In the genomic region with DNA sequence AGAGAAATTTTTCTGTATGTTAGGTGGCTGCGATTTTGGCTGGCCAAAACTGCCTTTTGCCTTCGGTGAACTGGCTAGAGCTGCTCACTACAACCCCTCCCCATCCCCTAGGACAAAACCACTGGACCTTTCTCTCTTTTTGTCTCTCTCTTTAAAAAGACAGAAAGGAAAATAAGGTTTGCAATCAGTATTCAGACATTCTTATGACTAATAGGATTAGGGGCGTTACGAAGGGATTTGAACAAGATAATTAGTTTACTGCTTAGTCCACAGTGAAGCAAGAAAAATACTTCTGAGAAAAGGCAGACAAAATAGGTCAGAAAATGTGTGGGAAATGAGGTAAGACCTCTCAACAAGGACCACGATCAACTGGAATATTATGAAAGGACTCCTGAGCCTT, we compare ENCODE assay signal across 15 cellular contexts.
DNase-seq lines count a peak whose midpoint lies in the region; ATAC-seq and TF ChIP-seq lines count a peak whose summit lies in the region.
"Had no signal": no experiment of that assay in that cellular context is flagged by ENCODE, and none has a peak within 500 bp of the region (broad histone marks: within the 10 kb centered on the region; RNA-seq: fewer than 3 reads in every experiment).

No MANE protein-coding gene starts in this region.

- no peaks in the 10 kb centered on the region for H3K9me3 Mint-ChIP-seq in CD4-positive, alpha-beta T cell
- H3K9me3 Mint-ChIP-seq: dendritic cell treated with granulocyte-macrophage colony-stimulating factor and Interleukin-4, amounts not matched to agents 40 ng/mL and 50 ng/mL, for 4 days had no signal

- H3K9me3 ChIP-seq in HUES64 (ENCODE audit: insufficient read depth, low read depth, low read length), result no peaks in the 10 kb centered on the region
- H3K9me3 ChIP-seq in esophagus muscularis mucosa, result no peaks in the 10 kb centered on the region
- no peaks in the 10 kb centered on the region for H3K9me3 ChIP-seq in muscle layer of colon (ENCODE audit: low read length)
- no peaks in the 10 kb centered on the region for H3K9me3 ChIP-seq in thoracic aorta
- H3K9me3 ChIP-seq in CD4-positive, alpha-beta T cell (ENCODE audit: control insufficient read depth, low read length), result no peaks in the 10 kb centered on the region
- H3K9me3 ChIP-seq in colonic mucosa, result no peaks in the 10 kb centered on the region
- H3K9me3 ChIP-seq: esophagus squamous epithelium had no signal

- no peak for TF ChIP-seq CTCF in esophagus muscularis mucosa (IDR thresholded peaks at IDR 0.05)
- TF ChIP-seq CTCF in thoracic aorta (IDR thresholded peaks at IDR 0.05), result no peak
- no peak for TF ChIP-seq CTCF in CD4-positive, alpha-beta T cell (IDR thresholded peaks at IDR 0.05)
- TF ChIP-seq CTCF in colonic mucosa (IDR thresholded peaks at IDR 0.05), result no peak

- no peak for TF ChIP-seq POLR2A in esophagus muscularis mucosa (IDR thresholded peaks at IDR 0.05; ENCODE audit: low read depth)

- H3K36me3 ChIP-seq in HUES64 (ENCODE audit: insufficient read depth, low read length), result no peaks in the 10 kb centered on the region
- H3K36me3 ChIP-seq in esophagus muscularis mucosa, result no peaks in the 10 kb centered on the region
- no peaks in the 10 kb centered on the region for H3K36me3 ChIP-seq in muscle layer of colon (ENCODE audit: insufficient read depth, low read length)
- H3K36me3 ChIP-seq in thoracic aorta, result no peaks in the 10 kb centered on the region
- H3K36me3 ChIP-seq in colonic mucosa, result no peaks in the 10 kb centered on the region
- H3K36me3 ChIP-seq: esophagus squamous epithelium had no signal

- 91% methylated on average over 3 of the region's 5 CpGs for WGBS in HUES64
- WGBS in esophagus muscularis mucosa, result 56% methylated on average over 5 of the region's 5 CpGs

- CTCF ChIA-PET in CD4-positive, alpha-beta T cell (lab: Charles Lee), result interaction anchor here (0.8 kb wide), 1 partner anchor 16 kb away, joined by 4 read pairs; no protein-coding TSS in a partner anchor

- no peak for ATAC-seq in thoracic aorta (ENCODE audit: insufficient number of reproducible peaks, low FRiP score, low read depth)
- ATAC-seq in CD4-positive, alpha-beta T cell (ENCODE audit: poor library complexity), result no peak
- ATAC-seq: activated CD4-positive, alpha-beta T cell treated with anti-CD3 and anti-CD28 coated beads for 36 hours; GM12878 had no signal

- H3K4me1 ChIP-seq in HUES64 (ENCODE audit: insufficient read depth, low read length), result peaks cover 27% of the 10 kb centered on the region; the same call in 1 of the 2 replicates
- peaks cover 0 to 58% (median 51%) of the 10 kb centered on the region in 4 donors for H3K4me1 ChIP-seq in esophagus muscularis mucosa
- H3K4me1 ChIP-seq in muscle layer of colon (ENCODE audit: insufficient read depth, low read length), result peaks cover 36% of the 10 kb centered on the region
- peaks cover 7 to 11% of the 10 kb centered on the region in 2 donors for H3K4me1 ChIP-seq in thoracic aorta (ENCODE audit: control insufficient read depth in 1 of 2, low read depth in 2 of 2)
- peaks cover 4% of the 10 kb centered on the region for H3K4me1 ChIP-seq in colonic mucosa
- H3K4me1 ChIP-seq: esophagus squamous epithelium had no signal

- H3K9ac ChIP-seq in HUES64 (ENCODE audit: low read depth, low read length), result peak overlapping the region; percentile 1; the same call in 1 of the 2 replicates
- peak overlapping the region; percentile 27 for H3K9ac ChIP-seq in muscle layer of colon (ENCODE audit: low read length)
- H3K9ac ChIP-seq in colonic mucosa (ENCODE audit: low read depth in 2 of 2, low read length in 2 of 2), result no peak overlapping the region

- H3K27ac Mint-ChIP-seq in CD4-positive, alpha-beta T cell, result no peak overlapping the region
- H3K27ac Mint-ChIP-seq: activated CD4-positive, alpha-beta T cell treated with anti-CD3 and anti-CD28 coated beads for 36 hours; dendritic cell treated with granulocyte-macrophage colony-stimulating factor and Interleukin-4, amounts not matched to agents 40 ng/mL and 50 ng/mL, for 4 days had no signal

- no peak for DNase-seq in esophagus muscularis mucosa (ENCODE audit: extremely low spot score)
- DNase-seq in thoracic aorta (ENCODE audit: low spot score), result no peak
- DNase-seq in CD4-positive, alpha-beta T cell, result no peak
- no peak for DNase-seq in HT-29 (ENCODE audit: low spot score)
- DNase-seq in stimulated activated CD4-positive, alpha-beta T cell treated with anti-CD3 and anti-CD28 coated beads, Interleukin-4, amount 100 ng/mL, for 4 hours, result no peak
- no peak for DNase-seq in colonic mucosa
- DNase-seq: activated CD4-positive, alpha-beta T cell treated with anti-CD3 and anti-CD28 coated beads for 36 hours; esophagus squamous epithelium; MM.1S; nucleus accumbens had no signal

- no peaks in the 10 kb centered on the region for H3K36me3 Mint-ChIP-seq in CD4-positive, alpha-beta T cell (ENCODE audit: low read depth)

- H3K27me3 Mint-ChIP-seq in CD4-positive, alpha-beta T cell, result no peaks in the 10 kb centered on the region

- H3K4me3 Mint-ChIP-seq in CD4-positive, alpha-beta T cell, result no peak overlapping the region
- H3K4me3 Mint-ChIP-seq: activated CD4-positive, alpha-beta T cell treated with anti-CD3 and anti-CD28 coated beads for 36 hours; dendritic cell treated with granulocyte-macrophage colony-stimulating factor and Interleukin-4, amounts not matched to agents 40 ng/mL and 50 ng/mL, for 4 days had no signal

- no peak overlapping the region; the same call in 1 of the 2 replicates for H3K27ac ChIP-seq in HUES64 (ENCODE audit: low read depth, low read length)
- H3K27ac ChIP-seq in esophagus muscularis mucosa (replicated peaks in 1 of 4), result peak overlapping the region; percentile 50 to 80 (median 57)
- H3K27ac ChIP-seq in muscle layer of colon (ENCODE audit: low read depth, low read length), result peak overlapping the region; percentile 79
- no peak overlapping the region for H3K27ac ChIP-seq in thoracic aorta
- no peak overlapping the region for H3K27ac ChIP-seq in CD4-positive, alpha-beta T cell (ENCODE audit: low read depth, low read length)
- no peak overlapping the region for H3K27ac ChIP-seq in colonic mucosa
- H3K27ac ChIP-seq: RWPE1 had no signal

- H3K4me3 ChIP-seq in HUES64 (ENCODE audit: low read length) (no peak overlapping the region), esophagus muscularis mucosa (peak overlapping the region; percentile 4 to 43 (median 24)), muscle layer of colon (ENCODE audit: low read depth in 1 of 2, low read length in 2 of 2) (peak overlapping the region in 1 of 2 donors; percentile 52), thoracic aorta (peak overlapping the region; percentile 52), colonic mucosa (no peak overlapping the region)
- H3K4me3 ChIP-seq: GM12878 had no signal

- H3K4me1 Mint-ChIP-seq in CD4-positive, alpha-beta T cell (ENCODE audit: low read depth), result no peaks in the 10 kb centered on the region
- H3K4me1 Mint-ChIP-seq: activated CD4-positive, alpha-beta T cell treated with anti-CD3 and anti-CD28 coated beads for 36 hours had no signal

- intact Hi-C loops in esophagus muscularis mucosa (cut with DNase I), result no loop called here
- intact Hi-C loops in CD4-positive, alpha-beta T cell (cut with DNase I, micrococcal nuclease), result no loop called here
- intact Hi-C loops in colonic mucosa (cut with DNase I), result no loop called here

- POLR2A ChIA-PET in CD4-positive, alpha-beta T cell (lab: Charles Lee), result no interaction called here

- H3K27me3 ChIP-seq in HUES64 (ENCODE audit: insufficient read depth, low read length), result no peaks in the 10 kb centered on the region
- no peaks in the 10 kb centered on the region for H3K27me3 ChIP-seq in esophagus muscularis mucosa
- no peaks in the 10 kb centered on the region for H3K27me3 ChIP-seq in muscle layer of colon (ENCODE audit: control insufficient read depth in 1 of 2, insufficient read depth in 2 of 2, low read length in 2 of 2)
- no peaks in the 10 kb centered on the region for H3K27me3 ChIP-seq in thoracic aorta (replicated peaks; ENCODE audit: insufficient read depth)
- H3K27me3 ChIP-seq in CD4-positive, alpha-beta T cell (ENCODE audit: control insufficient read depth, insufficient read depth, low read length), result no peaks in the 10 kb centered on the region
- no peaks in the 10 kb centered on the region for H3K27me3 ChIP-seq in colonic mucosa
- H3K27me3 ChIP-seq: esophagus squamous epithelium had no signal

- peak; percentile 52 for TF ChIP-seq EP300 in esophagus muscularis mucosa (IDR thresholded peaks at IDR 0.05)

Comparison
In these comparisons a context has a peak if more than half of its experiments do, and no peak if none do; other contexts are left out.
1. H3K27ac ChIP-seq: peak in esophagus muscularis mucosa (4 of 4) and muscle layer of colon (single experiment); none in HUES64 (single experiment), thoracic aorta (0 of 2), CD4-positive, alpha-beta T cell (single experiment) and colonic mucosa (single experiment).
2. H3K4me3 ChIP-seq: peak in esophagus muscularis mucosa (4 of 4) and thoracic aorta (single experiment); none in HUES64 (single experiment) and colonic mucosa (single experiment).
3. H3K9ac ChIP-seq: peak in HUES64 (single experiment) and muscle layer of colon (single experiment); none in colonic mucosa (0 of 2).